11 cellular contexts compared by ENCODE assay signal in the genomic region with DNA sequence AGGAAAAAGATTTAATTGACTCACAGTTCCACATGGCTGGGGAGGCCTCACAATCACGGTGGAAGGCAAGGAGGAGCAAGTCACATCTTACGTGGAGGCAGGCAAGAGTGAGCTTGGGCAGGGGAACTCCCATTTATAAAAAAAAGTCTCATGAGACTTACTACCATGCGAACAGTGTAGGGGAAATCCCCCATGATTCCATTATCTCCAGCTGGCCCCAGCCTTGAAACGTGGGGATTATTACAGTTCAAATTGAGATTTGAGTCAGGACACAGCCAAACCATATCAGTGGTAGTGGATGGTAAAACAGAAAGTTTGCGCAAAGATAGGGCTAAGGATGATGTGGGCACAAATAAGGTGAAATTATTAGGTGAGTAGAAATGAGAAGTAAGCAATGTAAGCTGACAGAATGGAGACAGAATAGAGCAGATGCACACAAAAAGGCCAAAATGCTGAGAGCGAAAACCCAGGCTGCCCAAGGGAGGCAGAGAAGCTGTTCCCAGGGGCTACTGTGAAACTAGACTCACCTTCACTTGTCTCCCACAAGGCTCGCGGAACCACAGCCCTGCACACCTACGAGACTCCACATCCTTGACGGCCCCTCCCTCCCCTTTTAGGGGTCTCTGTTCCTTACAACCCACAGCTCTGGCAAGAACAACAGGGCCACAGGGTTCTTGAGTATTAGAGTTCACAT.
DNase-seq lines count a peak whose midpoint lies in the region; ATAC-seq, FAIRE-seq and TF ChIP-seq lines count a peak whose summit lies in the region.
"Had no signal": no experiment of that assay in that cellular context is flagged by ENCODE, and none has a peak within 500 bp of the region (broad histone marks: within the 10 kb centered on the region; RNA-seq: fewer than 3 reads in every experiment).

No MANE protein-coding gene starts in this region.

- no peaks in the 10 kb centered on the region for H3K9me3 Mint-ChIP-seq in activated T-helper 17 cell treated with anti-CD3 and anti-CD28 coated beads, Interleukin-2, amount 50 U/mL, for 72 hours

- no peaks in the 10 kb centered on the region for H3K4me1 ChIP-seq in PC-3 (ENCODE audit: insufficient read depth, low read length)

- no peaks in the 10 kb centered on the region for H3F3A ChIP-seq in PC-3 (ENCODE audit: low read length, unreplicated experiment)

- no peaks in the 10 kb centered on the region for H3K4me1 Mint-ChIP-seq in activated T-helper 17 cell treated with anti-CD3 and anti-CD28 coated beads, Interleukin-2, amount 50 U/mL, for 72 hours

- H3K9me2 ChIP-seq in PC-3 (replicated peaks; ENCODE audit: low read length): no peaks in the 10 kb centered on the region

- FAIRE-seq in GM18507 (lab: Jason Lieb, UNC) (peak; percentile 79), D721Med (lab: Jason Lieb, UNC) (no peak)

- no peak overlapping the region for H3K9ac ChIP-seq in PC-3 (ENCODE audit: low read length)

- DNase-seq in GM18507 (ENCODE audit: extremely low spot score, insufficient read length, low read depth) (peak; percentile 9), GM20000 (ENCODE audit: low spot score) (peak; percentile 55), D721Med (ENCODE audit: insufficient read length, low spot score) (no peak), left ventricle myocardium superior (no peak), HK-2 (ENCODE audit: unreplicated experiment) (no peak), PC-3 (no peak)
- DNase-seq: activated effector memory CD4-positive, alpha-beta T cell treated with Interleukin-2 at 50 U/mL for 16 hours; COR-L47; NK-92 treated with Interleukin-12 subunit alpha and Interleukin-12 subunit beta, amount 100 ng/mL, for 24 hours had no signal

- H3K27ac Mint-ChIP-seq in activated T-helper 17 cell treated with anti-CD3 and anti-CD28 coated beads, Interleukin-2, amount 50 U/mL, for 72 hours: no peak overlapping the region

- no peaks in the 10 kb centered on the region for H3K27me3 ChIP-seq in PC-3 (ENCODE audit: low read length)

- no peak overlapping the region for H3K27ac ChIP-seq in PC-3 (ENCODE audit: low read length)

- no peaks in the 10 kb centered on the region for H3K36me3 ChIP-seq in PC-3 (ENCODE audit: low read depth, low read length)

- H3K4me2 ChIP-seq in PC-3 (ENCODE audit: low read length): no peak overlapping the region

- H2AFZ ChIP-seq in PC-3 (ENCODE audit: low read length): no peak overlapping the region

- no peaks in the 10 kb centered on the region for H3K36me3 Mint-ChIP-seq in activated T-helper 17 cell treated with anti-CD3 and anti-CD28 coated beads, Interleukin-2, amount 50 U/mL, for 72 hours (ENCODE audit: low read depth)

- no peaks in the 10 kb centered on the region for H3K79me2 ChIP-seq in PC-3 (ENCODE audit: low read length)

- H4K20me1 ChIP-seq in PC-3 (ENCODE audit: low read length): no peaks in the 10 kb centered on the region

- TF ChIP-seq CTCF in GM20000 (IDR thresholded peaks at IDR 0.05; ENCODE audit: extremely low read depth, missing control alignments): no peak
- no peak for TF ChIP-seq CTCF in D721Med (IDR thresholded peaks at IDR 0.05; ENCODE audit: insufficient read depth, missing control alignments)
- no peak for TF ChIP-seq CTCF in PC-3 (conservative IDR thresholded peaks at IDR 0.05; ENCODE audit: low read depth, low read length)

- POLR2A ChIA-PET in PC-3 (lab: Charles Lee; ENCODE audit: unreplicated experiment): no interaction called here

- no peak overlapping the region for H3K4me3 ChIP-seq in PC-3 (ENCODE audit: low read length)

- H3K4me3 Mint-ChIP-seq in activated T-helper 17 cell treated with anti-CD3 and anti-CD28 coated beads, Interleukin-2, amount 50 U/mL, for 72 hours: no peak overlapping the region

- intact Hi-C loops in left ventricle myocardium superior (cut with micrococcal nuclease): no loop called here
- intact Hi-C loops in PC-3 (cut with micrococcal nuclease): no loop called here

- H3K9me3 ChIP-seq in PC-3 (ENCODE audit: low read length): 0 out of 2 replicates have a peak, but pooled peaks cover 7% of the 10 kb centered on the region

- H3K27me3 Mint-ChIP-seq in activated T-helper 17 cell treated with anti-CD3 and anti-CD28 coated beads, Interleukin-2, amount 50 U/mL, for 72 hours: no peaks in the 10 kb centered on the region

- peak; percentile 61 for ATAC-seq in HG03039 (IDR thresholded peaks at IDR 0.05; ENCODE audit: unreplicated experiment)
- peak; percentile 75 for ATAC-seq in activated T-helper 17 cell treated with anti-CD3 and anti-CD28 coated beads, Interleukin-2, amount 50 U/mL, for 72 hours (replicated peaks)
- no peak for ATAC-seq in left ventricle myocardium superior
- ATAC-seq in PC-3: no peak

- BruUV-seq in PC-3 (replicated peaks; lab: Mats Ljungman, UMichigan): no TSS peak

- CTCF ChIA-PET in PC-3 (lab: Charles Lee): no interaction called here

Comparison
In these comparisons a context has a peak if more than half of its experiments do, and no peak if none do; other contexts are left out.
1. DNase-seq: peak in GM18507 (single experiment) and GM20000 (single experiment); none in D721Med (single experiment), left ventricle myocardium superior (single experiment), HK-2 (single experiment) and PC-3 (single experiment).
2. ATAC-seq: peak in HG03039 (single experiment) and activated T-helper 17 cell treated with anti-CD3 and anti-CD28 coated beads, Interleukin-2, amount 50 U/mL, for 72 hours (single experiment); none in left ventricle myocardium superior (single experiment) and PC-3 (single experiment).